In the genomic region with DNA sequence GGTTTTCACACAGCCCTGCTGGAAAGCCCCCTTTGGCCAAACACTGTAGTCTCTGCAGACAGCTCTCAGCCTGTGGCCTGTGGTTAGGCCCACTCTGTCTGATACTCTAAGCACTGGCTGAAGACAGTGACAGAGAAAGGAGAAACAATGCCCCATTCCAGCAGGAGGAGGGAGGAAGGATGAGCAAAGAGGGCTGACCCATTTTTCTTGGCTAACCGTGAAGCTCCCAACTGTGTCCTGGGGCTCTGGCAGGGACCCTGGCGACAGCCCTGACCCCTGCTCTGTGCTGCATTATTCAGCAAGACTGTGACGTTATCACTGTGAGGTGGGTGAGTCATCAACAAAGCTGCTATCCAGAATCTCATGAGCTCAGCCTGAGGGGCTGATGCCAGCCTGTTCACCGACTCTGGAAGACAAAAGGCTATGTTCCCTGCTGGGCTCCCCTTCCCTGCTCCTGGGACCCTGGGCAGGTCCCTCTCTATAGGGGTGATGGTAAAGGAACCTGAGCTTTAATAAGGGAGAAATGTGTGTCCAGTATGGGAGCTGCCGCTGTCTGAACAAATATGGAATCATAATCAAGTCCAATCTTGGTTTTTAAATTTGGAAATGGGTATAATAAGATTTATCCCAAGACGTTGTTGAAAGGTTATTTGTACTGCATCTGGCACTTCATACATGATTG, we compare ENCODE assay signal across 1 cellular context.
TF ChIP-seq lines count a peak whose summit lies in the region.

No MANE protein-coding gene starts in this region.

TF ChIP-seq in A549, 52 proteins besides CTCF, POLR2A, EP300 and RAD21 (continued from another document):
- TF ChIP-seq HDAC2 (IDR thresholded peaks at IDR 0.05) (no peak), RARB (CRISPR knock-in tag; IDR thresholded peaks at IDR 0.05) (no peak), ZSCAN20 (CRISPR knock-in tag; IDR thresholded peaks at IDR 0.05) (no peak), ZFP36 (IDR thresholded peaks at IDR 0.05; ENCODE audit: borderline replicate concordance, partially characterized antibody) (no peak), HOXB13 (CRISPR knock-in tag; IDR thresholded peaks at IDR 0.05; ENCODE audit: low read depth) (no peak), RNF2 (IDR thresholded peaks at IDR 0.05; ENCODE audit: borderline replicate concordance, low read depth) (no peak), HOXB5 (CRISPR knock-in tag; IDR thresholded peaks at IDR 0.05) (no peak), CBX8 (IDR thresholded peaks at IDR 0.05) (no peak), MAFK (IDR thresholded peaks at IDR 0.05; ENCODE audit: partially characterized antibody) (no peak), KDM5A (IDR thresholded peaks at IDR 0.05) (no peak), FOXS1 (CRISPR knock-in tag; IDR thresholded peaks at IDR 0.05) (no peak), GATA3 (IDR thresholded peaks at IDR 0.05; ENCODE audit: borderline replicate concordance) (peak; percentile 66; the same call in 1 of the 2 replicates), HEYL (CRISPR knock-in tag; IDR thresholded peaks at IDR 0.05) (no peak), SREBF2 (IDR thresholded peaks at IDR 0.05) (no peak), HOXA7 (CRISPR knock-in tag; IDR thresholded peaks at IDR 0.05) (no peak), NFE2L2 (conservative IDR thresholded peaks at IDR 0.05; ENCODE audit: low read length) (0 out of 2 replicates have a peak, but pooled peaks have one; percentile 14), RCOR1 (IDR thresholded peaks at IDR 0.05; ENCODE audit: low read depth, low read length) (no peak), CHD2 (IDR thresholded peaks at IDR 0.05; ENCODE audit: low read length, partially characterized antibody) (no peak), PHF8 (IDR thresholded peaks at IDR 0.05; ENCODE audit: borderline replicate concordance, low read depth) (no peak), NPAS2 (CRISPR knock-in tag; IDR thresholded peaks at IDR 0.05; ENCODE audit: borderline replicate concordance) (no peak), KDM1A (IDR thresholded peaks at IDR 0.05; ENCODE audit: low read depth) (no peak), MAZ (IDR thresholded peaks at IDR 0.05; ENCODE audit: borderline replicate concordance, low read depth, low read length) (no peak), RFX5 (IDR thresholded peaks at IDR 0.05) (no peak), ZNF302 (CRISPR knock-in tag; IDR thresholded peaks at IDR 0.05) (no peak)
- TF ChIP-seq, protein P1, sequence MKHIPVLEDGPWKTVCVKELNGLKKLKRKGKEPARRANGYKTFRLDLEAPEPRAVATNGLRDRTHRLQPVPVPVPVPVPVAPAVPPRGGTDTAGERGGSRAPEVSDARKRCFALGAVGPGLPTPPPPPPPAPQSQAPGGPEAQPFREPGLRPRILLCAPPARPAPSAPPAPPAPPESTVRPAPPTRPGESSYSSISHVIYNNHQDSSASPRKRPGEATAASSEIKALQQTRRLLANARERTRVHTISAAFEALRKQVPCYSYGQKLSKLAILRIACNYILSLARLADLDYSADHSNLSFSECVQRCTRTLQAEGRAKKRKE (CRISPR knock-in tag; IDR thresholded peaks at IDR 0.05; ENCODE audit: low read depth): 0 out of 2 replicates have a peak, but pooled peaks have one; percentile 47
- TF ChIP-seq, protein P2, sequence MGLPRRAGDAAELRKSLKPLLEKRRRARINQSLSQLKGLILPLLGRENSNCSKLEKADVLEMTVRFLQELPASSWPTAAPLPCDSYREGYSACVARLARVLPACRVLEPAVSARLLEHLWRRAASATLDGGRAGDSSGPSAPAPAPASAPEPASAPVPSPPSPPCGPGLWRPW (IDR thresholded peaks at IDR 0.05): no peak
- TF ChIP-seq, protein P3, sequence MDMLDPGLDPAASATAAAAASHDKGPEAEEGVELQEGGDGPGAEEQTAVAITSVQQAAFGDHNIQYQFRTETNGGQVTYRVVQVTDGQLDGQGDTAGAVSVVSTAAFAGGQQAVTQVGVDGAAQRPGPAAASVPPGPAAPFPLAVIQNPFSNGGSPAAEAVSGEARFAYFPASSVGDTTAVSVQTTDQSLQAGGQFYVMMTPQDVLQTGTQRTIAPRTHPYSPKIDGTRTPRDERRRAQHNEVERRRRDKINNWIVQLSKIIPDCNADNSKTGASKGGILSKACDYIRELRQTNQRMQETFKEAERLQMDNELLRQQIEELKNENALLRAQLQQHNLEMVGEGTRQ (IDR thresholded peaks at IDR 0.05): no peak
- TF ChIP-seq, protein P4, sequence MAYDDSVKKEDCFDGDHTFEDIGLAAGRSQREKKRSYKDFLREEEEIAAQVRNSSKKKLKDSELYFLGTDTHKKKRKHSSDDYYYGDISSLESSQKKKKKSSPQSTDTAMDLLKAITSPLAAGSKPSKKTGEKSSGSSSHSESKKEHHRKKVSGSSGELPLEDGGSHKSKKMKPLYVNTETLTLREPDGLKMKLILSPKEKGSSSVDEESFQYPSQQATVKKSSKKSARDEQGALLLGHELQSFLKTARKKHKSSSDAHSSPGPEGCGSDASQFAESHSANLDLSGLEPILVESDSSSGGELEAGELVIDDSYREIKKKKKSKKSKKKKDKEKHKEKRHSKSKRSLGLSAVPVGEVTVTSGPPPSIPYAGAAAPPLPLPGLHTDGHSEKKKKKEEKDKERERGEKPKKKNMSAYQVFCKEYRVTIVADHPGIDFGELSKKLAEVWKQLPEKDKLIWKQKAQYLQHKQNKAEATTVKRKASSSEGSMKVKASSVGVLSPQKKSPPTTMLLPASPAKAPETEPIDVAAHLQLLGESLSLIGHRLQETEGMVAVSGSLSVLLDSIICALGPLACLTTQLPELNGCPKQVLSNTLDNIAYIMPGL (CRISPR knock-in tag; IDR thresholded peaks at IDR 0.05; ENCODE audit: borderline replicate concordance): no peak
- TF ChIP-seq, protein P5, sequence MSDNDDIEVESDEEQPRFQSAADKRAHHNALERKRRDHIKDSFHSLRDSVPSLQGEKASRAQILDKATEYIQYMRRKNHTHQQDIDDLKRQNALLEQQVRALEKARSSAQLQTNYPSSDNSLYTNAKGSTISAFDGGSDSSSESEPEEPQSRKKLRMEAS (IDR thresholded peaks at IDR 0.05): peak; percentile 60
- TF ChIP-seq, protein P6, sequence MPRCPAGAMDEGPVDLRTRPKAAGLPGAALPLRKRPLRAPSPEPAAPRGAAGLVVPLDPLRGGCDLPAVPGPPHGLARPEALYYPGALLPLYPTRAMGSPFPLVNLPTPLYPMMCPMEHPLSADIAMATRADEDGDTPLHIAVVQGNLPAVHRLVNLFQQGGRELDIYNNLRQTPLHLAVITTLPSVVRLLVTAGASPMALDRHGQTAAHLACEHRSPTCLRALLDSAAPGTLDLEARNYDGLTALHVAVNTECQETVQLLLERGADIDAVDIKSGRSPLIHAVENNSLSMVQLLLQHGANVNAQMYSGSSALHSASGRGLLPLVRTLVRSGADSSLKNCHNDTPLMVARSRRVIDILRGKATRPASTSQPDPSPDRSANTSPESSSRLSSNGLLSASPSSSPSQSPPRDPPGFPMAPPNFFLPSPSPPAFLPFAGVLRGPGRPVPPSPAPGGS (IDR thresholded peaks at IDR 0.05): no peak
- TF ChIP-seq, protein P7, sequence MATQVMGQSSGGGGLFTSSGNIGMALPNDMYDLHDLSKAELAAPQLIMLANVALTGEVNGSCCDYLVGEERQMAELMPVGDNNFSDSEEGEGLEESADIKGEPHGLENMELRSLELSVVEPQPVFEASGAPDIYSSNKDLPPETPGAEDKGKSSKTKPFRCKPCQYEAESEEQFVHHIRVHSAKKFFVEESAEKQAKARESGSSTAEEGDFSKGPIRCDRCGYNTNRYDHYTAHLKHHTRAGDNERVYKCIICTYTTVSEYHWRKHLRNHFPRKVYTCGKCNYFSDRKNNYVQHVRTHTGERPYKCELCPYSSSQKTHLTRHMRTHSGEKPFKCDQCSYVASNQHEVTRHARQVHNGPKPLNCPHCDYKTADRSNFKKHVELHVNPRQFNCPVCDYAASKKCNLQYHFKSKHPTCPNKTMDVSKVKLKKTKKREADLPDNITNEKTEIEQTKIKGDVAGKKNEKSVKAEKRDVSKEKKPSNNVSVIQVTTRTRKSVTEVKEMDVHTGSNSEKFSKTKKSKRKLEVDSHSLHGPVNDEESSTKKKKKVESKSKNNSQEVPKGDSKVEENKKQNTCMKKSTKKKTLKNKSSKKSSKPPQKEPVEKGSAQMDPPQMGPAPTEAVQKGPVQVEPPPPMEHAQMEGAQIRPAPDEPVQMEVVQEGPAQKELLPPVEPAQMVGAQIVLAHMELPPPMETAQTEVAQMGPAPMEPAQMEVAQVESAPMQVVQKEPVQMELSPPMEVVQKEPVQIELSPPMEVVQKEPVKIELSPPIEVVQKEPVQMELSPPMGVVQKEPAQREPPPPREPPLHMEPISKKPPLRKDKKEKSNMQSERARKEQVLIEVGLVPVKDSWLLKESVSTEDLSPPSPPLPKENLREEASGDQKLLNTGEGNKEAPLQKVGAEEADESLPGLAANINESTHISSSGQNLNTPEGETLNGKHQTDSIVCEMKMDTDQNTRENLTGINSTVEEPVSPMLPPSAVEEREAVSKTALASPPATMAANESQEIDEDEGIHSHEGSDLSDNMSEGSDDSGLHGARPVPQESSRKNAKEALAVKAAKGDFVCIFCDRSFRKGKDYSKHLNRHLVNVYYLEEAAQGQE (IDR thresholded peaks at IDR 0.05): no peak
